8 cellular contexts compared by ENCODE assay signal in the genomic region with DNA sequence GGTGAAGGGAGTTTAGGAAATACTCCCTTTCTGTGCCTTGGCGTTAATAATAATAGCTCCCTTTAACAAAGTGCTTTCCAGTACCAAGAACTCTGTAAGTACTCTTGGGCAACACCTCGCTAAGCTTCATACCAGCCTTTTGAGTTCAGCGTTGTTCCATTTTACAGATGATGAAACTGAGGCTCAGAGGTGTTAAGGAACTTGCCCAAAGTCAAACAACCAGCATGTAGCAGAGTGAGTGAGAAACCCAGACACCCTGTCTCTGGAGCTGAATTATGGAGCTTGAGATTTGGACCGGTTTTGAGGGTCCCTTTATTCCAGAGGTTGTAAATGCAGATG. TPM values are rescaled to one million over a fixed set of nuclear protein-coding genes. Genes with fewer than 3 reads are reported as not detected.
A peak's percentile ranks its signal among the peaks of the same experiment; 100 is the strongest.
DNase-seq lines count a peak whose midpoint lies in the region; ATAC-seq and TF ChIP-seq lines count a peak whose summit lies in the region.

No MANE protein-coding gene starts in this region.

- no peaks in the 10 kb centered on the region; the same call in 2 of the 3 replicates for H3K9me3 Mint-ChIP-seq in GM23338
- no peaks in the 10 kb centered on the region for H3K9me3 Mint-ChIP-seq in T-cell

- no peaks in the 10 kb centered on the region for H3F3A ChIP-seq in GM23338 (replicated peaks; ENCODE audit: low read depth)

- TF ChIP-seq CTCF in GM23338 (conservative IDR thresholded peaks at IDR 0.05; ENCODE audit: low read depth in 2 of 2) (no peak), foreskin fibroblast (IDR thresholded peaks at IDR 0.05; ENCODE audit: low read depth, low read length) (no peak)

- POLR2A ChIA-PET in T-cell (lab: Charles Lee) = interaction anchor here in 1 of 2 donors (0.5 to 1.1 kb wide), 5 partner anchors 10 to 941 kb away, joined by 3 to 6 read pairs (median 4); a partner anchor contains a TSS

- H3K4me3 Mint-ChIP-seq in GM23338 = peak overlapping the region; percentile 100
- H3K4me3 Mint-ChIP-seq in T-cell = peak overlapping the region; percentile 90 to 99 (median 95)

- peaks cover 7% of the 10 kb centered on the region; the same call in 2 of the 3 replicates for H3K36me3 Mint-ChIP-seq in GM23338 (ENCODE audit: low read depth)
- H3K36me3 Mint-ChIP-seq in T-cell = peaks cover 10% of the 10 kb centered on the region

- peaks cover 59% of the 10 kb centered on the region for H3K79me2 ChIP-seq in GM23338 (replicated peaks; ENCODE audit: insufficient read depth)

- H3K27ac ChIP-seq in GM23338 (ENCODE audit: low read depth) = no peak overlapping the region

- H3K4me1 ChIP-seq in GM23338 (ENCODE audit: insufficient read depth) = peaks cover 8% of the 10 kb centered on the region

- CTCF ChIA-PET in T-cell (lab: Charles Lee) = interaction anchor here in 1 of 2 donors (0.5 to 1.4 kb wide), 6 partner anchors 41 to 381 kb away, joined by 3 to 6 read pairs (median 4); no protein-coding TSS in a partner anchor

- no peak for DNase-seq in GM23338 (ENCODE audit: low spot score)
- no peak for DNase-seq in T-cell
- DNase-seq in foreskin fibroblast = no peak
- DNase-seq in skeletal muscle cell (ENCODE audit: low read depth) = no peak
- no peak for DNase-seq in left lobe of liver (ENCODE audit: low spot score)
- no peak for DNase-seq in anterior cingulate cortex (lab: John Stamatoyannopoulos, UW)
- no peak for DNase-seq in SHP77 treated with DMSO at 0.1 percent for 48 hours (lab: John Stamatoyannopoulos, UW)

- H3K27me3 ChIP-seq in GM23338 (ENCODE audit: insufficient read depth) = no peaks in the 10 kb centered on the region

- H3K4me1 Mint-ChIP-seq in GM23338 (peaks cover 8% of the 10 kb centered on the region; the same call in 2 of the 3 replicates), T-cell (peaks cover 35 to 47% (median 47%) of the 10 kb centered on the region in 3 donors)

- ATAC-seq in GM23338 (no peak), T-cell (replicated peaks in 1 of 4) (no peak), HG03097 (IDR thresholded peaks at IDR 0.05; ENCODE audit: low FRiP score, unreplicated experiment) (no peak), left lobe of liver (no peak)

- H3K4me3 ChIP-seq in GM23338 (peak overlapping the region; percentile 91), foreskin fibroblast (ENCODE audit: low read depth in 1 of 2, low read length in 2 of 2) (peak overlapping the region; percentile 70 to 78), skeletal muscle cell (ENCODE audit: low read depth, low read length) (peak overlapping the region; percentile 99)

- H3K4me2 ChIP-seq in GM23338 = peak overlapping the region; percentile 88

- H3K9me2 ChIP-seq in GM23338 (ENCODE audit: insufficient read depth) = no peaks in the 10 kb centered on the region

- H3K36me3 ChIP-seq in GM23338 (ENCODE audit: insufficient read depth) = no peaks in the 10 kb centered on the region

- H3K27ac Mint-ChIP-seq in GM23338 (peak overlapping the region; percentile 96), T-cell (peak overlapping the region; percentile 94)

- H3K27me3 Mint-ChIP-seq in GM23338 (ENCODE audit: insufficient read depth, low read depth, poor library complexity) (peaks cover 5% of the 10 kb centered on the region), T-cell (no peaks in the 10 kb centered on the region)

- H2AFZ ChIP-seq in GM23338 = peak overlapping the region; percentile 94; the same call in 1 of the 2 replicates

- H4K20me1 ChIP-seq in GM23338 (replicated peaks; ENCODE audit: insufficient read depth) = peaks cover 27% of the 10 kb centered on the region

TF ChIP-seq in GM23338, 12 proteins besides CTCF, POLR2A, EP300 and RAD21:
- TF ChIP-seq JUNB (IDR thresholded peaks at IDR 0.05; ENCODE audit: unreplicated experiment) (no peak), EZH2phosphoT487 (IDR thresholded peaks at IDR 0.05; ENCODE audit: unreplicated experiment) (no peak), NANOG (IDR thresholded peaks at IDR 0.05; ENCODE audit: borderline replicate concordance) (no peak)
- TF ChIP-seq, protein P1, sequence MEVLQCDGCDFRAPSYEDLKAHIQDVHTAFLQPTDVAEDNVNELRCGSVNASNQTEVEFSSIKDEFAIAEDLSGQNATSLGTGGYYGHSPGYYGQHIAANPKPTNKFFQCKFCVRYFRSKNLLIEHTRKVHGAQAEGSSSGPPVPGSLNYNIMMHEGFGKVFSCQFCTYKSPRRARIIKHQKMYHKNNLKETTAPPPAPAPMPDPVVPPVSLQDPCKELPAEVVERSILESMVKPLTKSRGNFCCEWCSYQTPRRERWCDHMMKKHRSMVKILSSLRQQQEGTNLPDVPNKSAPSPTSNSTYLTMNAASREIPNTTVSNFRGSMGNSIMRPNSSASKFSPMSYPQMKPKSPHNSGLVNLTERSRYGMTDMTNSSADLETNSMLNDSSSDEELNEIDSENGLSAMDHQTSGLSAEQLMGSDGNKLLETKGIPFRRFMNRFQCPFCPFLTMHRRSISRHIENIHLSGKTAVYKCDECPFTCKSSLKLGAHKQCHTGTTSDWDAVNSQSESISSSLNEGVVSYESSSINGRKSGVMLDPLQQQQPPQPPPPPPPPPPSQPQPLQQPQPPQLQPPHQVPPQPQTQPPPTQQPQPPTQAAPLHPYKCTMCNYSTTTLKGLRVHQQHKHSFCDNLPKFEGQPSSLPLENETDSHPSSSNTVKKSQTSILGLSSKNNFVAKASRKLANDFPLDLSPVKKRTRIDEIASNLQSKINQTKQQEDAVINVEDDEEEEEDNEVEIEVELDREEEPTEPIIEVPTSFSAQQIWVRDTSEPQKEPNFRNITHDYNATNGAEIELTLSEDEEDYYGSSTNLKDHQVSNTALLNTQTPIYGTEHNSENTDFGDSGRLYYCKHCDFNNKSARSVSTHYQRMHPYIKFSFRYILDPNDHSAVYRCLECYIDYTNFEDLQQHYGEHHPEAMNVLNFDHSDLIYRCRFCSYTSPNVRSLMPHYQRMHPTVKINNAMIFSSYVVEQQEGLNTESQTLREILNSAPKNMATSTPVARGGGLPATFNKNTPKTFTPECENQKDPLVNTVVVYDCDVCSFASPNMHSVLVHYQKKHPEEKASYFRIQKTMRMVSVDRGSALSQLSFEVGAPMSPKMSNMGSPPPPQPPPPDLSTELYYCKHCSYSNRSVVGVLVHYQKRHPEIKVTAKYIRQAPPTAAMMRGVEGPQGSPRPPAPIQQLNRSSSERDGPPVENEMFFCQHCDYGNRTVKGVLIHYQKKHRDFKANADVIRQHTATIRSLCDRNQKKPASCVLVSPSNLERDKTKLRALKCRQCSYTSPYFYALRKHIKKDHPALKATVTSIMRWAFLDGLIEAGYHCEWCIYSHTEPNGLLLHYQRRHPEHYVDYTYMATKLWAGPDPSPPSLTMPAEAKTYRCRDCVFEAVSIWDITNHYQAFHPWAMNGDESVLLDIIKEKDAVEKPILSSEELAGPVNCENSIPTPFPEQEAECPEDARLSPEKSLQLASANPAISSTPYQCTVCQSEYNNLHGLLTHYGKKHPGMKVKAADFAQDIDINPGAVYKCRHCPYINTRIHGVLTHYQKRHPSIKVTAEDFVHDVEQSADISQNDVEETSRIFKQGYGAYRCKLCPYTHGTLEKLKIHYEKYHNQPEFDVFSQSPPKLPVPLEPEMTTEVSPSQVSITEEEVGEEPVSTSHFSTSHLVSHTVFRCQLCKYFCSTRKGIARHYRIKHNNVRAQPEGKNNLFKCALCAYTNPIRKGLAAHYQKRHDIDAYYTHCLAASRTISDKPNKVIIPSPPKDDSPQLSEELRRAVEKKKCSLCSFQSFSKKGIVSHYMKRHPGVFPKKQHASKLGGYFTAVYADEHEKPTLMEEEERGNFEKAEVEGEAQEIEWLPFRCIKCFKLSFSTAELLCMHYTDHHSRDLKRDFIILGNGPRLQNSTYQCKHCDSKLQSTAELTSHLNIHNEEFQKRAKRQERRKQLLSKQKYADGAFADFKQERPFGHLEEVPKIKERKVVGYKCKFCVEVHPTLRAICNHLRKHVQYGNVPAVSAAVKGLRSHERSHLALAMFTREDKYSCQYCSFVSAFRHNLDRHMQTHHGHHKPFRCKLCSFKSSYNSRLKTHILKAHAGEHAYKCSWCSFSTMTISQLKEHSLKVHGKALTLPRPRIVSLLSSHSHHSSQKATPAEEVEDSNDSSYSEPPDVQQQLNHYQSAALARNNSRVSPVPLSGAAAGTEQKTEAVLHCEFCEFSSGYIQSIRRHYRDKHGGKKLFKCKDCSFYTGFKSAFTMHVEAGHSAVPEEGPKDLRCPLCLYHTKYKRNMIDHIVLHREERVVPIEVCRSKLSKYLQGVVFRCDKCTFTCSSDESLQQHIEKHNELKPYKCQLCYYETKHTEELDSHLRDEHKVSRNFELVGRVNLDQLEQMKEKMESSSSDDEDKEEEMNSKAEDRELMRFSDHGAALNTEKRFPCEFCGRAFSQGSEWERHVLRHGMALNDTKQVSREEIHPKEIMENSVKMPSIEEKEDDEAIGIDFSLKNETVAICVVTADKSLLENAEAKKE (CRISPR knock-in tag; IDR thresholded peaks at IDR 0.05) = no peak

RNA-seq across cellular contexts. Expression of a gene that starts 0.6 kb away (rescaled TPM):
- total RNA-seq in GM23338 (2014; rRNA removed; shearing (Covaris generic)) = 6.6 and 11.8 TPM in 2 replicates
- 7.0 and 8.6 TPM in 2 replicates for polyA plus RNA-seq in GM23338 (2016; fragmentation: Nextera tagmentation; extraction: Ambion mirVana)
- total RNA-seq in T-cell (10 to 100 TPM; 14.6 to 26.8 (median 18.7) TPM), left lobe of liver (7.1 TPM)

RNA-seq across cellular contexts. Expression of a gene that starts 0.8 kb away (rescaled TPM):
- 138 and 141 TPM in 2 replicates for total RNA-seq in GM23338 (2014; rRNA removed; shearing (Covaris generic))
- polyA plus RNA-seq in GM23338 (2016; fragmentation: Nextera tagmentation; extraction: Ambion mirVana) = 78.5 and 90.6 TPM in 2 replicates
- total RNA-seq in T-cell (10 to 100 TPM; 60.3 to 72.8 (median 61.4) TPM), left lobe of liver (34.2 TPM)
